In genomic region chr5:134586866-134587524, GRCh38 we compare ENCODE assay signal across 8 cellular contexts. TPM values are rescaled to one million over a fixed set of nuclear protein-coding genes. Genes with fewer than 3 reads are reported as not detected.
A peak's percentile ranks its signal among the peaks of the same experiment; 100 is the strongest.
DNase-seq lines count a peak whose midpoint lies in the region; ATAC-seq and TF ChIP-seq lines count a peak whose summit lies in the region.

No MANE protein-coding gene starts in this region.

- TF ChIP-seq CTCF in vagina (IDR thresholded peaks at IDR 0.05) = peak; percentile 59 to 78 (median 71)

- no peaks in the 10 kb centered on the region for H3K9me2 ChIP-seq in GM23248 (ENCODE audit: insufficient read depth)

- H3K27me3 ChIP-seq in GM23248 (replicated peaks; ENCODE audit: insufficient read depth) = no peaks in the 10 kb centered on the region
- H3K27me3 ChIP-seq in vagina = no peaks in the 10 kb centered on the region

- WGBS in GM23248 (ENCODE audit: low coverage in 1 of 2, low lambda C conversion rate in 2 of 2, missing lambda C conversion rate in 2 of 2), 2 experiments = 18 to 20% methylated on average over 12 to 13 of the region's 13 CpGs

- H3F3A ChIP-seq in GM23248 (ENCODE audit: insufficient read depth) = no peaks in the 10 kb centered on the region

- H3K4me1 ChIP-seq in GM23248 (ENCODE audit: insufficient read depth) (no peaks in the 10 kb centered on the region), vagina (peaks cover 17% of the 10 kb centered on the region)

- H4K20me1 ChIP-seq in GM23248 (ENCODE audit: insufficient read depth) = no peaks in the 10 kb centered on the region

- H3K36me3 ChIP-seq in GM23248 (ENCODE audit: low read depth) (no peaks in the 10 kb centered on the region), vagina (no peaks in the 10 kb centered on the region)

- no peak overlapping the region for H3K4me2 ChIP-seq in GM23248 (ENCODE audit: unreplicated experiment)

- H3K9me3 ChIP-seq in GM23248 (ENCODE audit: low read depth) (no peaks in the 10 kb centered on the region), vagina (no peaks in the 10 kb centered on the region)

- H3K4me3 ChIP-seq in GM23248 (no peak overlapping the region), vagina (no peak overlapping the region)

- H3K79me2 ChIP-seq in GM23248 (ENCODE audit: insufficient read depth) = no peaks in the 10 kb centered on the region

- DNase-seq in ELR (ENCODE audit: low read depth) (peak; percentile 85), GM23248 (peak; percentile 89), M059J (ENCODE audit: low read depth) (peak; percentile 62), SW480 (ENCODE audit: low spot score) (peak; percentile 71), left ventricle myocardium superior (peak; percentile 92), putamen (ENCODE audit: low spot score) (peak; percentile 52), vagina (ENCODE audit: extremely low spot score in 2 of 2) (no peak)
- peak; percentile 59 for DNase-seq in activated naive CD8-positive, alpha-beta T cell treated with anti-CD3 and anti-CD28 coated beads, Interleukin-2, amount 50 U/mL, for 16 hours (ENCODE audit: low read depth, low spot score)

- peak overlapping the region; percentile 95 for H2AFZ ChIP-seq in GM23248

- ATAC-seq in left ventricle myocardium superior = peak; percentile 81

- in situ Hi-C loops in GM23248 (cut with MboI) = loop anchor here (10.0 to 25.0 kb wide), 2 partner anchors 282 to 400 kb away; partner anchors contain the start of gene SKP1

- no peak overlapping the region for H3K9ac ChIP-seq in GM23248

- intact Hi-C loops in left ventricle myocardium superior (cut with micrococcal nuclease) (no loop called here), vagina (cut with DNase I) (loop anchor here (10.0 kb wide), 1 partner anchor 402 kb away; no protein-coding TSS in a partner anchor)

- TF ChIP-seq POLR2A in vagina (IDR thresholded peaks at IDR 0.05) = no peak

- H3K27ac ChIP-seq in GM23248 = no peak overlapping the region
- no peak overlapping the region for H3K27ac ChIP-seq in vagina

RNA-seq across cellular contexts. Expression of gene SAR1B, which starts 45.6 kb away (rescaled TPM):
- 40.7 and 57.2 TPM in 2 replicates for total RNA-seq in GM23248 (2014; rRNA removed; shearing (Covaris generic))
- 87.4 and 89.2 TPM in 2 replicates for polyA plus RNA-seq in GM23248 (2016; fragmentation: Nextera tagmentation; extraction: Ambion mirVana)
- 33.9 and 90.3 TPM in 2 replicates for total RNA-seq in M059J (2014; rRNA removed; shearing (Covaris generic))
- total RNA-seq in left ventricle myocardium superior (84.7 TPM), vagina (47.1 TPM)

Comparison
In these comparisons a context has a peak if more than half of its experiments do, and no peak if none do; other contexts are left out.
1. DNase-seq: peak in ELR (single experiment), GM23248 (single experiment), M059J (single experiment), SW480 (single experiment), activated naive CD8-positive, alpha-beta T cell treated with anti-CD3 and anti-CD28 coated beads, Interleukin-2, amount 50 U/mL, for 16 hours (single experiment), left ventricle myocardium superior (single experiment) and putamen (single experiment); none in vagina (0 of 2).